Comparison of ENCODE assay signal across 8 cellular contexts in the genomic region with DNA sequence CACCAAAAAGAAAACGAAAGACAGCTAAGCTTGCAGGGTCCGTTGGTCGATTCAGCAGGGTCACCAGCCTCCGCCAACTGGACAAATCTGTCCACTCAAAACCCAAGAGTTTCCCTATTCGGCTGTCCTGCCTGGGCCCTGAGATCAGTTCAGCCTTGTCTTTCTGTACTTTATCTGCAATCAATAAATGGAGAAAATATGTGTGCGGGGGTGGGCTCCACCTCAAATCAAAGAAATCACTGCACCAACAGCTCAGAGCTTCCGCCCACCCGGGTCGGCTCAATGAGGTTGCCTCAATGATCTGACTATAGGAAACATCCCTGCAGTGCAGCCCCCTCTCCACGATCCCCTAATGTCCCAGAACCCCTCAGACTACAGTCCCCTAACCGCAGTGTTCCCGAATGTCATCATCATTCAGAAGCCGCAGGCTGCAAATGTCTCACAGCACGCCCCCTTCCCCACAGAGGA. TPM values are rescaled to one million over a fixed set of nuclear protein-coding genes. Genes with fewer than 3 reads are reported as not detected.
DNase-seq lines count a peak whose midpoint lies in the region; ATAC-seq and TF ChIP-seq lines count a peak whose summit lies in the region.

No MANE protein-coding gene starts in this region.

- H3K27ac ChIP-seq in body of pancreas (peak overlapping the region; percentile 74 to 92 (median 86)), mesendoderm (ENCODE audit: low read depth, low read length) (no peak overlapping the region), aorta (ENCODE audit: low read depth in 1 of 2, low read length in 2 of 2) (no peak overlapping the region)

- H3K79me1 ChIP-seq in mesendoderm (ENCODE audit: low read length) = peaks cover 17% of the 10 kb centered on the region

- H2BK120ac ChIP-seq in mesendoderm (ENCODE audit: low read depth, low read length) = no peak overlapping the region

- no peak overlapping the region for H4K5ac ChIP-seq in mesendoderm (ENCODE audit: low read length)

- ATAC-seq in GM19438 (IDR thresholded peaks at IDR 0.05; ENCODE audit: low read depth, unreplicated experiment) (peak; percentile 5), HG03469 (IDR thresholded peaks at IDR 0.05; ENCODE audit: unreplicated experiment) (peak; percentile 12), body of pancreas (no peak), aorta (ENCODE audit: low FRiP score) (peak; percentile 54), HG03342 (IDR thresholded peaks at IDR 0.05; ENCODE audit: unreplicated experiment) (no peak)

- H3K9ac ChIP-seq in mesendoderm (ENCODE audit: low read length) = peak overlapping the region; percentile 70

- H3K4me3 ChIP-seq in body of pancreas = peak overlapping the region; percentile 57 to 85
- peak overlapping the region; percentile 57 for H3K4me3 ChIP-seq in mesendoderm (ENCODE audit: low read length)
- H3K4me3 ChIP-seq in aorta (ENCODE audit: low read length in 2 of 2) = peak overlapping the region; percentile 63 to 76

- no peaks in the 10 kb centered on the region for H3K9me3 ChIP-seq in body of pancreas
- H3K9me3 ChIP-seq in aorta (ENCODE audit: control insufficient read depth, low read length) = no peaks in the 10 kb centered on the region

- H2BK5ac ChIP-seq in mesendoderm (ENCODE audit: low read length) = no peak overlapping the region

- no peak for TF ChIP-seq POLR2A in body of pancreas (IDR thresholded peaks at IDR 0.05)

- H3K4ac ChIP-seq in mesendoderm (ENCODE audit: low read depth, low read length) = peak overlapping the region; percentile 78

- TF ChIP-seq CTCF in body of pancreas (IDR thresholded peaks at IDR 0.05) = no peak

- no peak overlapping the region for H3K23ac ChIP-seq in mesendoderm (ENCODE audit: low read length)

- 1 to 5% methylated on average over 13 to 14 of the region's 14 CpGs for WGBS in body of pancreas, 2 donors
- no CpG with 5 or more reads among the region's 14 CpGs for WGBS in mesendoderm (ENCODE audit: extremely low coverage, insufficient coverage, low lambda C conversion rate)
- WGBS in aorta, 2 donors = 1 to 3% methylated on average over 14 of the region's 14 CpGs

- H3K18ac ChIP-seq in mesendoderm (ENCODE audit: low read length) = peak overlapping the region; percentile 77

- H3K4me1 ChIP-seq in body of pancreas (peaks cover 27% of the 10 kb centered on the region), mesendoderm (ENCODE audit: control insufficient read depth, low read depth, low read length) (no peaks in the 10 kb centered on the region), aorta (ENCODE audit: control insufficient read depth in 1 of 2, insufficient read depth in 2 of 2, low read length in 2 of 2) (no peaks in the 10 kb centered on the region)

- H3K56ac ChIP-seq in mesendoderm (ENCODE audit: low read length) = peak overlapping the region; percentile 78

- H3K4me2 ChIP-seq in mesendoderm (ENCODE audit: low read length) = peak overlapping the region; percentile 94

- H3K36me3 ChIP-seq in body of pancreas (replicated peaks in 1 of 2; ENCODE audit: insufficient read depth in 1 of 2, low read depth in 2 of 2) = peaks cover 0 to 2% of the 10 kb centered on the region in 2 donors
- peaks cover 1% of the 10 kb centered on the region for H3K36me3 ChIP-seq in mesendoderm (ENCODE audit: control insufficient read depth, insufficient read depth, low read length)
- peaks cover 2 to 3% of the 10 kb centered on the region in 2 donors for H3K36me3 ChIP-seq in aorta (ENCODE audit: control insufficient read depth in 1 of 2, insufficient read depth in 2 of 2, low read length in 1 of 2)

- no peak for DNase-seq in body of pancreas
- no peak for DNase-seq in mesendoderm
- no peak for DNase-seq in aorta
- no peak for DNase-seq in stimulated activated CD4-positive, alpha-beta T cell treated with anti-CD3 and anti-CD28 coated beads, Interleukin-2, amount 100 ng/mL, for 24 hours
- DNase-seq in amygdala (lab: John Stamatoyannopoulos, UW) = no peak

- H3K79me2 ChIP-seq in mesendoderm (ENCODE audit: control insufficient read depth, insufficient read depth, low read length) = peaks cover 18% of the 10 kb centered on the region

- intact Hi-C loops in body of pancreas (cut with DNase I) (no loop called here), aorta (cut with DNase I) (loop anchor here (5.0 kb wide), 2 partner anchors 41 to 56 kb away; a partner anchor contains a TSS)

- no peak overlapping the region for H2BK15ac ChIP-seq in mesendoderm (replicated peaks; ENCODE audit: low read depth)

- no peak overlapping the region for H2AK5ac ChIP-seq in mesendoderm (ENCODE audit: low read length)

- H3K27me3 ChIP-seq in body of pancreas (no peaks in the 10 kb centered on the region), mesendoderm (ENCODE audit: insufficient read depth, low read length, poor library complexity) (no peaks in the 10 kb centered on the region), aorta (ENCODE audit: control insufficient read depth in 1 of 2, insufficient read depth in 2 of 2, low read length in 1 of 2) (no peaks in the 10 kb centered on the region)

- no peak overlapping the region for H4K8ac ChIP-seq in mesendoderm (ENCODE audit: low read depth, low read length)

RNA-seq across cellular contexts. Expression of a gene that starts 0.4 kb away (rescaled TPM):
- total RNA-seq in body of pancreas = 10 to 100 TPM; 35.5 to 48.1 TPM
- polyA plus RNA-seq in mesendoderm (2013, experiment 1 of 2) = 34.1 TPM
- 32.9 TPM for polyA plus RNA-seq in mesendoderm (2013, experiment 2 of 2)
- total RNA-seq in aorta = 10 to 100 TPM; 30.3 to 48.3 TPM
- 10 to 100 TPM; 15.5 to 18.6 TPM for polyA plus RNA-seq in aorta

RNA-seq across cellular contexts. Expression of a gene that starts 16.5 kb away (rescaled TPM):
- 100 to 1,000 TPM in 1 of 2 donors, 10 to 100 TPM in 1; 39.6 to 111 TPM for total RNA-seq in body of pancreas
- 229 TPM for polyA plus RNA-seq in mesendoderm (2013, experiment 1 of 2)
- 225 TPM for polyA plus RNA-seq in mesendoderm (2013, experiment 2 of 2)
- 10 to 100 TPM; 40.5 to 43.5 TPM for total RNA-seq in aorta
- 100 to 1,000 TPM in 1 of 2 donors, 10 to 100 TPM in 1; 23.9 to 256 TPM for polyA plus RNA-seq in aorta

RNA-seq across cellular contexts. Expression of a gene that starts 21.9 kb away (rescaled TPM):
- total RNA-seq in body of pancreas (100 to 1,000 TPM; 388 to 576 TPM), aorta (100 to 1,000 TPM; 193 to 397 TPM)
- 303 TPM for polyA plus RNA-seq in mesendoderm (2013, experiment 1 of 2)
- 306 TPM for polyA plus RNA-seq in mesendoderm (2013, experiment 2 of 2)
- polyA plus RNA-seq in aorta = 100 to 1,000 TPM in 1 of 2 donors, 10 to 100 TPM in 1; 48.8 to 167 TPM

RNA-seq across cellular contexts. Expression of a gene that starts 23.4 kb away (rescaled TPM):
- total RNA-seq in body of pancreas (10 to 100 TPM in 1 of 2 donors, 1 to 10 TPM in 1; 3.0 to 10.4 TPM), aorta (10 to 100 TPM; 60.3 to 83.8 TPM)
- 15.9 TPM for polyA plus RNA-seq in mesendoderm (2013, experiment 1 of 2)
- polyA plus RNA-seq in mesendoderm (2013, experiment 2 of 2) = 14.8 TPM
- 100 to 1,000 TPM; 180 to 186 TPM for polyA plus RNA-seq in aorta

RNA-seq across cellular contexts. Expression of a gene that starts 34.7 kb away (rescaled TPM):
- total RNA-seq in body of pancreas (10 to 100 TPM; 54.4 to 89.5 TPM), aorta (10 to 100 TPM; 76.0 to 98.5 TPM)
- polyA plus RNA-seq in mesendoderm (2013, experiment 1 of 2) = 212 TPM
- 210 TPM for polyA plus RNA-seq in mesendoderm (2013, experiment 2 of 2)
- 100 to 1,000 TPM; 148 to 203 TPM for polyA plus RNA-seq in aorta

Comparison
In these comparisons a context has a peak if more than half of its experiments do, and no peak if none do; other contexts are left out.
1. ATAC-seq: peak in GM19438 (single experiment), HG03469 (single experiment) and aorta (single experiment); none in body of pancreas (single experiment) and HG03342 (single experiment).
2. H3K27ac ChIP-seq: peak in body of pancreas (4 of 4); none in mesendoderm (single experiment) and aorta (0 of 2).
3. Peak in every context shown above with its lines, with median percentiles within 50 percentile points of each other: H3K4me3 ChIP-seq.